Comparison of ENCODE assay signal across 2 cellular contexts in genomic region chr2:112139661-112140412, GRCh38.
TF ChIP-seq lines count a peak whose summit lies in the region.

No MANE protein-coding gene starts in this region.

TF ChIP-seq in H1, 55 proteins besides CTCF, POLR2A, EP300 and RAD21:
- TF ChIP-seq SUZ12 (IDR thresholded peaks at IDR 0.05; ENCODE audit: low read length) (peak; percentile 26; the same call in 1 of the 2 replicates), EZH2 (IDR thresholded peaks at IDR 0.05; ENCODE audit: low read depth, low read length, severe bottlenecking) (peak; percentile 65)

TF ChIP-seq in HepG2, 621 proteins besides CTCF, POLR2A, EP300 and RAD21:
- TF ChIP-seq ZBTB38 (CRISPR knock-in tag; IDR thresholded peaks at IDR 0.05): peak; percentile 94
